In genomic region chr7:108164946-108165345, GRCh38 we compare ENCODE assay signal across 24 cellular contexts. TPM values are rescaled to one million over a fixed set of nuclear protein-coding genes. Genes with fewer than 3 reads are reported as not detected.
DNase-seq lines count a peak whose midpoint lies in the region; ATAC-seq, FAIRE-seq and TF ChIP-seq lines count a peak whose summit lies in the region.
"Had no signal": no experiment of that assay in that cellular context is flagged by ENCODE, and none has a peak within 500 bp of the region (broad histone marks: within the 10 kb centered on the region; RNA-seq: fewer than 3 reads in every experiment).

No MANE protein-coding gene starts in this region.

- H3K36me3 Mint-ChIP-seq in endodermal cell (ENCODE audit: low read depth) (no peaks in the 10 kb centered on the region), mesothelial cell of epicardium (no peaks in the 10 kb centered on the region)
- H3K36me3 Mint-ChIP-seq: CD4-positive, alpha-beta memory T cell had no signal

- FAIRE-seq in A549 (lab: Jason Lieb, UNC) (no peak), small intestine (lab: Jason Lieb, UNC) (no peak)
- FAIRE-seq: H54 had no signal

- H4K20me1 ChIP-seq in HCT116 (ENCODE audit: insufficient read depth) = no peaks in the 10 kb centered on the region

- no peak for TF ChIP-seq CTCF in A549 (IDR thresholded peaks at IDR 0.05)
- 0 out of 6 replicates have a peak, but pooled peaks of 1 of the 3 experiments have one; percentile 14 for TF ChIP-seq CTCF in HCT116 (IDR thresholded peaks at IDR 0.05 in 2 of 3, conservative IDR thresholded peaks at IDR 0.05 in 1 of 3; ENCODE audit: borderline replicate concordance in 1 of 3, insufficient read depth in 1 of 3, low read depth in 2 of 3, low read length in 2 of 3)
- peak; percentile 53 for TF ChIP-seq CTCF in endodermal cell (conservative IDR thresholded peaks at IDR 0.05)
- peak; percentile 20 for TF ChIP-seq CTCF in mesothelial cell of epicardium (IDR thresholded peaks at IDR 0.05; ENCODE audit: unreplicated experiment)

- no peaks in the 10 kb centered on the region for H3K9me2 ChIP-seq in HCT116 (ENCODE audit: insufficient read depth)

- POLR2A ChIA-PET in A549 (lab: Yijun Ruan, JAX) = no interaction called here
- POLR2A ChIA-PET in HCT116 (lab: Charles Lee) = no interaction called here

- TF ChIP-seq POLR2A in A549 (IDR thresholded peaks at IDR 0.05; ENCODE audit: low read length) (no peak), HCT116 (IDR thresholded peaks at IDR 0.05; ENCODE audit: borderline replicate concordance, extremely low read depth, insufficient read depth, insufficient read length) (no peak)

- H3K27ac ChIP-seq in A549 (no peak overlapping the region), HCT116 (ENCODE audit: low read depth, low read length) (no peak overlapping the region), endodermal cell (ENCODE audit: low read depth, low read length) (no peak overlapping the region), small intestine (ENCODE audit: low read depth in 1 of 2, low read length in 1 of 2) (no peak overlapping the region)
- H3K27ac ChIP-seq: PC-9, SJSA1 had no signal

- no TSS peak for BruUV-seq in HCT116 (replicated peaks; lab: Mats Ljungman, UMichigan)

- RAD21 ChIA-PET in HCT116 (lab: Charles Lee; ENCODE audit: low non-redundant PET in 1 of 2, low total read pairs in 2 of 2, uncharacterized antibody in 2 of 2, unreplicated experiment in 2 of 2) = no interaction called here

- H3K4me3 Mint-ChIP-seq in endodermal cell = no peak overlapping the region
- H3K4me3 Mint-ChIP-seq in mesothelial cell of epicardium = no peak overlapping the region
- H3K4me3 Mint-ChIP-seq: CD4-positive, alpha-beta memory T cell had no signal

- no peak for TF ChIP-seq EP300 in A549 (IDR thresholded peaks at IDR 0.05)

- H3K9me3 Mint-ChIP-seq in endodermal cell (peaks cover 3% of the 10 kb centered on the region), mesothelial cell of epicardium (no peaks in the 10 kb centered on the region)

- H3K36me3 ChIP-seq in HCT116 (ENCODE audit: control insufficient read depth in 1 of 2, insufficient read depth in 2 of 2, low read length in 2 of 2) (no peaks in the 10 kb centered on the region), endodermal cell (ENCODE audit: control insufficient read depth, insufficient read depth, low read length) (no peaks in the 10 kb centered on the region), small intestine (ENCODE audit: control insufficient read depth in 2 of 2, insufficient read depth in 2 of 2, low read length in 2 of 2) (no peaks in the 10 kb centered on the region)
- H3K36me3 ChIP-seq: MG63, SJSA1 had no signal

- H3K4me3 ChIP-seq in A549 (no peak overlapping the region), HCT116 (replicated peaks in 1 of 2; ENCODE audit: low read depth in 1 of 2, low read length in 2 of 2) (no peak overlapping the region), endodermal cell (ENCODE audit: low read length) (no peak overlapping the region), small intestine (ENCODE audit: low read depth in 1 of 2, low read length in 2 of 2) (no peak overlapping the region)
- H3K4me3 ChIP-seq: MG63, PC-9, SJSA1 had no signal

- H3K4me1 Mint-ChIP-seq in endodermal cell (peaks cover 4% of the 10 kb centered on the region), mesothelial cell of epicardium (peaks cover 8% of the 10 kb centered on the region)
- H3K4me1 Mint-ChIP-seq: CD4-positive, alpha-beta memory T cell had no signal

- H3K79me2 ChIP-seq in HCT116 (ENCODE audit: insufficient read depth, low read length) = no peaks in the 10 kb centered on the region

- CTCF ChIA-PET in A549 (lab: Yijun Ruan, JAX) (interaction anchor here (1.0 to 1.2 kb wide), 2 partner anchors 19 to 294 kb away, joined by 3 to 5 read pairs; no protein-coding TSS in a partner anchor), HCT116 (lab: Charles Lee) (no interaction called here)

- H3K4me2 ChIP-seq in A549 (no peak overlapping the region), HCT116 (ENCODE audit: low read length) (no peak overlapping the region)
- H3K4me2 ChIP-seq: PC-9 had no signal

- H3K9me3 ChIP-seq in A549 (no peaks in the 10 kb centered on the region), HCT116 (ENCODE audit: control insufficient read depth in 1 of 2, insufficient read depth in 1 of 2, low read depth in 1 of 2, low read length in 2 of 2) (no peaks in the 10 kb centered on the region), endodermal cell (ENCODE audit: control insufficient read depth, low read length) (no peaks in the 10 kb centered on the region), small intestine (ENCODE audit: control insufficient read depth, low read depth) (no peaks in the 10 kb centered on the region)
- H3K9me3 ChIP-seq: MG63, SJSA1 had no signal

- H3K27me3 Mint-ChIP-seq in endodermal cell (ENCODE audit: insufficient read depth) (no peaks in the 10 kb centered on the region), mesothelial cell of epicardium (ENCODE audit: low read depth) (peaks cover 6% of the 10 kb centered on the region)

- H3K9ac ChIP-seq in HCT116 (ENCODE audit: low read length) (no peak overlapping the region), endodermal cell (ENCODE audit: extremely low read depth, low read length, poor library complexity, severe bottlenecking) (no peak overlapping the region)

- no peak overlapping the region for H2AFZ ChIP-seq in HCT116 (ENCODE audit: low read depth, low read length, poor library complexity, severe bottlenecking)
- H2AFZ ChIP-seq: PC-9 had no signal

- ATAC-seq in A549 = peak; percentile 64 to 76; a peak in 4 of 6 replicates
- peak; percentile 54; the same call in 1 of the 2 replicates for ATAC-seq in HCT116
- no peak for ATAC-seq in GM19023 (IDR thresholded peaks at IDR 0.05; ENCODE audit: unreplicated experiment)
- ATAC-seq: Right ventricle myocardium inferior had no signal

- WGBS in A549 (ENCODE audit: missing lambda C conversion rate) = 81% methylated on average over 6 of the region's 6 CpGs
- 56 to 77% methylated on average over 3 to 6 of the region's 6 CpGs for WGBS in endodermal cell (ENCODE audit: insufficient coverage in 1 of 2, insufficient read length in 1 of 2), 2 experiments
- 71 to 79% (median 72%) methylated on average over 6 of the region's 6 CpGs for WGBS in small intestine, 3 donors

- 0 out of 5 replicates have a peak, but pooled peaks of 1 of the 2 experiments have one; percentile 2 for TF ChIP-seq RAD21 in A549 (conservative IDR thresholded peaks at IDR 0.05 in 1 of 2, IDR thresholded peaks at IDR 0.05 in 1 of 2)
- TF ChIP-seq RAD21 in HCT116 (IDR thresholded peaks at IDR 0.05; ENCODE audit: low read depth) = no peak

- DNase-seq in A549 (ENCODE audit: low read depth in 1 of 2, low spot score in 1 of 2) (no peak), HCT116 (ENCODE audit: low read depth, low spot score) (no peak), endodermal cell (no peak), mesothelial cell of epicardium (ENCODE audit: low spot score in 2 of 2, unreplicated experiment in 2 of 2) (no peak), DMS53 (lab: John Stamatoyannopoulos, UW) (no peak), NCI-H146 (lab: John Stamatoyannopoulos, UW) (no peak), small intestine (no peak)
- DNase-seq: AML-193; C1 segment of cervical spinal cord; CD4-positive, alpha-beta memory T cell; COR-L47; DMS79 treated with DMSO at 0.1 percent for 48 hours; GF-D8; KG1; MG63; NCI-H1694; NCI-H2081; NCI-H2227 treated with DMSO at 0.1 percent for 48 hours; NCI-H526 treated with DMSO at 0.1 percent for 48 hours; PC-9 had no signal

- intact Hi-C loops in HCT116 (cut with micrococcal nuclease) = no loop called here

- H3K4me1 ChIP-seq in A549 (0 out of 3 replicates have a peak, but pooled peaks cover under 1% of the 10 kb centered on the region), HCT116 (ENCODE audit: control insufficient read depth in 1 of 2, insufficient read depth in 2 of 2, low read length in 2 of 2) (no peaks in the 10 kb centered on the region), endodermal cell (ENCODE audit: control insufficient read depth, insufficient read depth, low read length) (no peaks in the 10 kb centered on the region), small intestine (ENCODE audit: control insufficient read depth in 2 of 2, insufficient read depth in 1 of 2, low read depth in 1 of 2, low read length in 1 of 2) (no peaks in the 10 kb centered on the region)
- H3K4me1 ChIP-seq: SJSA1 had no signal

- H3K27me3 ChIP-seq in HCT116 (ENCODE audit: insufficient read depth, low read length) (no peaks in the 10 kb centered on the region), endodermal cell (ENCODE audit: control insufficient read depth, insufficient read depth, low read length, poor library complexity, severe bottlenecking) (no peaks in the 10 kb centered on the region), small intestine (ENCODE audit: control insufficient read depth in 2 of 2, insufficient read depth in 2 of 2, low read length in 2 of 2) (no peaks in the 10 kb centered on the region)
- H3K27me3 ChIP-seq: MG63, SJSA1 had no signal

- no peak overlapping the region for H3K27ac Mint-ChIP-seq in endodermal cell
- no peak overlapping the region for H3K27ac Mint-ChIP-seq in mesothelial cell of epicardium
- H3K27ac Mint-ChIP-seq: CD4-positive, alpha-beta memory T cell had no signal

TF ChIP-seq in A549, 52 proteins besides CTCF, POLR2A, EP300 and RAD21 (continues in another document):
- TF ChIP-seq TP53 (CRISPR knock-in tag; IDR thresholded peaks at IDR 0.05) (no peak), SMC3 (IDR thresholded peaks at IDR 0.05) (no peak), CEBPB (IDR thresholded peaks at IDR 0.05) (no peak), FOXS1 (CRISPR knock-in tag; IDR thresholded peaks at IDR 0.05) (no peak), NFE2L2 (conservative IDR thresholded peaks at IDR 0.05; ENCODE audit: low read length) (no peak), HOXB13 (CRISPR knock-in tag; IDR thresholded peaks at IDR 0.05; ENCODE audit: low read depth) (no peak)

TF ChIP-seq in HCT116, 20 proteins besides CTCF, POLR2A, EP300 and RAD21 (continues in another document):
- TF ChIP-seq ZFX (IDR thresholded peaks at IDR 0.05) (no peak), EZH2 (IDR thresholded peaks at IDR 0.05) (no peak)

RNA-seq across cellular contexts. Expression of gene LAMB4, which starts 34.8 kb away (rescaled TPM):
- polyA plus RNA-seq in A549 (2011; rRNA removed) (0.13 and 0.26 TPM in 2 replicates), A549 (2017; fragmentation: RNase III; extraction: RNeasy Plus Mini Kit Qiagen cat#74134 plus additional on column Dnase treatment) (0.19 to 0.45 TPM (median 0.38 TPM) in 3 replicates), small intestine (1 to 10 TPM in 1 of 3 donors, under 1 TPM in 2; 0.12 to 3.5 (median 0.89) TPM)
- polyA plus RNA-seq in A549 (2012; cell fraction: cytosol; rRNA removed) = 0.14 and 0.15 TPM in 2 replicates
- polyA plus RNA-seq in A549 (2012; cell fraction: nucleus; rRNA removed) = 0.24 and 0.31 TPM in 2 replicates
- 1.0 and 1.6 TPM in 2 replicates for polyA minus RNA-seq in A549 (2011; rRNA and poly(A)+ RNA removed)
- total RNA-seq in HCT116 (2021; ENCODE audit: unreplicated experiment) (not detected), endodermal cell (not detected), mesothelial cell of epicardium (16.8 to 21.0 TPM (median 18.3 TPM) in 3 replicates)
- not detected in 2 replicates for polyA plus RNA-seq in HCT116 (2012)
- not detected for polyA plus RNA-seq in endodermal cell (2013, experiment 1 of 2)
- not detected for polyA plus RNA-seq in endodermal cell (2013, experiment 2 of 2)
- total RNA-seq: CD4-positive, alpha-beta memory T cell had no signal
- polyA plus RNA-seq: CD4-positive, alpha-beta memory T cell had no signal

Comparison
In these comparisons a context has a peak if more than half of its experiments do, and no peak if none do; other contexts are left out.
1. RNA of gene LAMB4, which starts 34.8 kb away (total RNA-seq): 16.8 to 21.0 TPM in mesothelial cell of epicardium; not detected in endodermal cell and not detected in HCT116 (single experiment); every median in the first group is over 10 times any median in the second.